Comparison of ENCODE assay signal across 8 cellular contexts in the genomic region with DNA sequence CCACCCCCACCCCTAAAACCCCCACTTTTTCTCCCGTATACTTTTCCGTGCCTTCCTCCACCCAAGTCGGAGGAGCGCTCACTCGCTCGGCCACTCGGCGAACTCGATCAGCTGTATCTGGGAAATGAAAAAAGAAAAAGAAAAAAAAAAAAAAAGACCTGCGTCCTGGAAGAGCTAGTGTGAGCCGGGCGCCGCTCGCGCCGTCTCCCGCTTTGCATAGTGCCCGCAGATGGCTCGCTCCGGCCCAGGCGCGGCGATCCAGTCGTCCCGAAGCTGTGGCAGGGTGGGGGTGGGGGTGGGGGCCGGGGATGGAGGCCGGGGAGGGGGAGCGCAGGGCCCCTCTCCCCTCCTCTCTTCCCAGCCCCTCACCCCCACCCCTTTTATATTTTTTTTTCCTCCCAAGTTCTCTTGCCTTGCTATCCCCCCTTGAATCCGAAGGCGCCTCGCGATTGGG. TPM values are rescaled to one million over a fixed set of nuclear protein-coding genes. Genes with fewer than 3 reads are reported as not detected.
DNase-seq lines count a peak whose midpoint lies in the region; ATAC-seq, FAIRE-seq and TF ChIP-seq lines count a peak whose summit lies in the region.

No MANE protein-coding gene starts in this region.

- H3K36me3 ChIP-seq in iPS-18a (ENCODE audit: control insufficient read depth, low read depth, low read length) (no peaks in the 10 kb centered on the region), stomach (no peaks in the 10 kb centered on the region)

- H3K36me3 Mint-ChIP-seq in activated naive CD8-positive, alpha-beta T cell treated with anti-CD3 and anti-CD28 coated beads, Interleukin-2, amount 10 ng/mL, durations not matched to agents 7 days and 5 days, result peaks cover 3% of the 10 kb centered on the region

- H3K4me3 Mint-ChIP-seq in activated naive CD8-positive, alpha-beta T cell treated with anti-CD3 and anti-CD28 coated beads, Interleukin-2, amount 10 ng/mL, durations not matched to agents 7 days and 5 days, result peak overlapping the region; percentile 91

- TF ChIP-seq POLR2A in stomach (IDR thresholded peaks at IDR 0.05) (no peak), H54 (IDR thresholded peaks at IDR 0.05; ENCODE audit: low read depth, low read length) (no peak)

- no peaks in the 10 kb centered on the region for H3K9me3 ChIP-seq in iPS-18a (ENCODE audit: control insufficient read depth, low read depth, low read length)
- no peaks in the 10 kb centered on the region for H3K9me3 ChIP-seq in stomach

- H3K27me3 Mint-ChIP-seq in activated naive CD8-positive, alpha-beta T cell treated with anti-CD3 and anti-CD28 coated beads, Interleukin-2, amount 10 ng/mL, durations not matched to agents 7 days and 5 days, result peaks cover 87% of the 10 kb centered on the region

- H3K9me3 Mint-ChIP-seq in activated naive CD8-positive, alpha-beta T cell treated with anti-CD3 and anti-CD28 coated beads, Interleukin-2, amount 10 ng/mL, durations not matched to agents 7 days and 5 days, result no peaks in the 10 kb centered on the region

- peak overlapping the region; percentile 35; the same call in 1 of the 2 replicates for H3K27ac ChIP-seq in 22Rv1
- H3K27ac ChIP-seq in iPS-18a (ENCODE audit: low read length), result no peak overlapping the region
- peak overlapping the region in 4 of 5 donors; percentile 65 to 89 (median 76) for H3K27ac ChIP-seq in stomach

- POLR2A ChIA-PET in activated naive CD8-positive, alpha-beta T cell treated with anti-CD3 and anti-CD28 coated beads, Interleukin-2, amount 10 ng/mL, durations not matched to agents 7 days and 5 days (lab: Charles Lee), result no interaction called here

- FAIRE-seq in H54 (lab: Jason Lieb, UNC), result no peak

- H3K27ac Mint-ChIP-seq in activated naive CD8-positive, alpha-beta T cell treated with anti-CD3 and anti-CD28 coated beads, Interleukin-2, amount 10 ng/mL, durations not matched to agents 7 days and 5 days, result peak overlapping the region; percentile 79

- no peak for TF ChIP-seq EP300 in stomach (IDR thresholded peaks at IDR 0.05)

- peaks cover 79% of the 10 kb centered on the region for H3K27me3 ChIP-seq in iPS-18a (ENCODE audit: control insufficient read depth, insufficient read depth, low read length)
- H3K27me3 ChIP-seq in stomach, result peaks cover 27 to 92% (median 65%) of the 10 kb centered on the region in 3 donors

- peak; percentile 35 for ATAC-seq in GM18868 (IDR thresholded peaks at IDR 0.05; ENCODE audit: unreplicated experiment)
- peak; percentile 13 for ATAC-seq in HG03460 (IDR thresholded peaks at IDR 0.05; ENCODE audit: unreplicated experiment)
- peak; percentile 13 for ATAC-seq in activated naive CD8-positive, alpha-beta T cell treated with anti-CD3 and anti-CD28 coated beads, Interleukin-2, amount 10 ng/mL, durations not matched to agents 7 days and 5 days (ENCODE audit: low read depth)

- no peak for DNase-seq in activated naive CD8-positive, alpha-beta T cell treated with anti-CD3 and anti-CD28 coated beads, Interleukin-2, amount 10 ng/mL, durations not matched to agents 7 days and 5 days
- DNase-seq in stomach, result peak; percentile 42
- no peak for DNase-seq in stimulated activated CD4-positive, alpha-beta T cell treated with anti-CD3 and anti-CD28 coated beads, Interleukin-15, amount 100 ng/mL, for 24 hours
- DNase-seq in H54 (ENCODE audit: insufficient read length, low spot score), result no peak

- H3K9ac ChIP-seq in iPS-18a (ENCODE audit: low read length), result no peak overlapping the region

- WGBS in stomach, 5 donors, result 0 to 2% (median 1%) methylated on average over 21 to 32 of the region's 32 CpGs

- H3K4me3 ChIP-seq in iPS-18a (ENCODE audit: low read length) (peak overlapping the region; percentile 76), stomach (peak overlapping the region; percentile 50 to 62 (median 56))

- H3K4me1 ChIP-seq in iPS-18a (ENCODE audit: control insufficient read depth, low read depth, low read length) (peaks cover 39% of the 10 kb centered on the region), stomach (peaks cover 26 to 69% (median 59%) of the 10 kb centered on the region in 4 donors)

- H3K4me1 Mint-ChIP-seq in activated naive CD8-positive, alpha-beta T cell treated with anti-CD3 and anti-CD28 coated beads, Interleukin-2, amount 10 ng/mL, durations not matched to agents 7 days and 5 days, result peaks cover 25% of the 10 kb centered on the region

- intact Hi-C loops in stomach (cut with DNase I; ENCODE audit: low total_unique reads), result no loop called here

- no peak for TF ChIP-seq CTCF in 22Rv1 (IDR thresholded peaks at IDR 0.05)
- no peak for TF ChIP-seq CTCF in stomach (IDR thresholded peaks at IDR 0.05)

RNA-seq across cellular contexts. Expression of a gene that starts 0.3 kb away (rescaled TPM):
- total RNA-seq in activated naive CD8-positive, alpha-beta T cell treated with anti-CD3 and anti-CD28 coated beads, Interleukin-2, amount 10 ng/mL, durations not matched to agents 7 days and 5 days, result not detected
- total RNA-seq in stomach, result 1 to 10 TPM; 1.2 to 6.1 (median 4.0) TPM
- 1 to 10 TPM in 1 of 3 donors, under 1 TPM in 2; 0.23 to 1.7 (median 0.87) TPM for polyA plus RNA-seq in stomach
